ENCODE assay signal across 1 cellular context in genomic region chr5:62689599-62690368, GRCh38.
TF ChIP-seq lines count a peak whose summit lies in the region.

No MANE protein-coding gene starts in this region.

TF ChIP-seq in GM12878, 131 proteins besides CTCF, POLR2A, EP300 and RAD21 (continued from another document):
- TF ChIP-seq ZNF687 (IDR thresholded peaks at IDR 0.05) = no peak
- peak; percentile 29; the same call in 1 of the 2 replicates for TF ChIP-seq IKZF1 (conservative IDR thresholded peaks at IDR 0.05)
- TF ChIP-seq MXI1 (IDR thresholded peaks at IDR 0.05; ENCODE audit: low read depth, low read length) = no peak
